ENCODE assay signal across 18 cellular contexts in the genomic region with DNA sequence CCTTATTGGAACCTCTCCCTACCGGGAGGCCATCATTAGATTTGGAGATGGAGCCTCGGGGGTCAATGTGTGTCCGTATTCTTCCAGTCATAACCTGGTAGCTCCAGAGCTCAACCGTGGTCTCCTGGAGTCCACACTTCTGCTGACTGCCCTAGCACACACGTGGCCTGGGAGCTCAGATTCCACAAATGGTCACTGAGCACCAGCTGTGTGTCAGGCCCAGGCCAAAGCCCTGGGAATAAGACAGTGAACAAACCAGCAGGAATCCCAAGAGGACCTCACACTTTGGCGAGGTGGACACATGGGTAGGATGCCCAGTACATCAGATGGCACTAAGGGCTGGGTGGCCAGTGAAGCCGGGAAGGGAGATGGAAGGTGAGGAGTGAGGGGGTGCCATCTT. TPM values are rescaled to one million over a fixed set of nuclear protein-coding genes. Genes with fewer than 3 reads are reported as not detected.
DNase-seq lines count a peak whose midpoint lies in the region; ATAC-seq and TF ChIP-seq lines count a peak whose summit lies in the region.
"Had no signal": no experiment of that assay in that cellular context is flagged by ENCODE, and none has a peak within 500 bp of the region (broad histone marks: within the 10 kb centered on the region; RNA-seq: fewer than 3 reads in every experiment).

No MANE protein-coding gene starts in this region.

- H3K4me1 ChIP-seq in CD8-positive, alpha-beta T cell (ENCODE audit: insufficient read depth, low read length), result peaks cover 54% of the 10 kb centered on the region
- H3K4me1 ChIP-seq: SJCRH30 had no signal

- peaks cover 9% of the 10 kb centered on the region for H3K9me3 Mint-ChIP-seq in activated CD8-positive, alpha-beta T cell treated with anti-CD3 and anti-CD28 coated beads for 36 hours
- peaks cover 10% of the 10 kb centered on the region for H3K9me3 Mint-ChIP-seq in activated CD8-positive, alpha-beta T cell treated with anti-CD3 and anti-CD28 coated beads, Interleukin-2, amount 10 ng/mL, durations not matched to agents 7 days and 5 days (ENCODE audit: insufficient read depth)
- H3K9me3 Mint-ChIP-seq in CD8-positive, alpha-beta T cell, result peaks cover 9% of the 10 kb centered on the region
- H3K9me3 Mint-ChIP-seq in stimulated activated effector memory CD8-positive, alpha-beta T cell treated with anti-CD3 and anti-CD28 coated beads, Interleukin-12 subunit alpha, Interleukin-12 subunit beta, amount 100 ng/mL, for 72 hours, result peaks cover 5% of the 10 kb centered on the region

- no peaks in the 10 kb centered on the region for H3K9me3 ChIP-seq in CD8-positive, alpha-beta T cell (ENCODE audit: low read length)

- H3K4me1 Mint-ChIP-seq in activated CD8-positive, alpha-beta T cell treated with anti-CD3 and anti-CD28 coated beads for 36 hours (ENCODE audit: low read depth), result peaks cover 64% of the 10 kb centered on the region
- peaks cover 28% of the 10 kb centered on the region for H3K4me1 Mint-ChIP-seq in activated CD8-positive, alpha-beta T cell treated with anti-CD3 and anti-CD28 coated beads, Interleukin-2, amount 10 ng/mL, durations not matched to agents 7 days and 5 days (ENCODE audit: low read depth)
- peaks cover 76% of the 10 kb centered on the region for H3K4me1 Mint-ChIP-seq in CD8-positive, alpha-beta T cell (ENCODE audit: low read depth)
- peaks cover 60% of the 10 kb centered on the region for H3K4me1 Mint-ChIP-seq in stimulated activated effector memory CD8-positive, alpha-beta T cell treated with anti-CD3 and anti-CD28 coated beads, Interleukin-12 subunit alpha, Interleukin-12 subunit beta, amount 100 ng/mL, for 72 hours

- H3K27me3 ChIP-seq in CD8-positive, alpha-beta T cell (ENCODE audit: insufficient read depth, low read length), result no peaks in the 10 kb centered on the region
- H3K27me3 ChIP-seq: SJCRH30 had no signal

- no peak for ATAC-seq in activated CD8-positive, alpha-beta T cell treated with anti-CD3 and anti-CD28 coated beads for 36 hours
- no peak for ATAC-seq in activated CD8-positive, alpha-beta T cell treated with anti-CD3 and anti-CD28 coated beads, Interleukin-2, amount 10 ng/mL, durations not matched to agents 7 days and 5 days
- ATAC-seq in CD8-positive, alpha-beta T cell, result no peak
- no peak for ATAC-seq in stimulated activated effector memory CD8-positive, alpha-beta T cell treated with anti-CD3 and anti-CD28 coated beads, Interleukin-12 subunit alpha, Interleukin-12 subunit beta, amount 100 ng/mL, for 72 hours
- no peak for ATAC-seq in HG03442 (IDR thresholded peaks at IDR 0.05; ENCODE audit: unreplicated experiment)
- ATAC-seq: Panc1 had no signal

- no peak overlapping the region for H3K4me3 Mint-ChIP-seq in activated CD8-positive, alpha-beta T cell treated with anti-CD3 and anti-CD28 coated beads for 36 hours
- no peak overlapping the region for H3K4me3 Mint-ChIP-seq in activated CD8-positive, alpha-beta T cell treated with anti-CD3 and anti-CD28 coated beads, Interleukin-2, amount 10 ng/mL, durations not matched to agents 7 days and 5 days
- no peak overlapping the region for H3K4me3 Mint-ChIP-seq in CD8-positive, alpha-beta T cell
- H3K4me3 Mint-ChIP-seq in stimulated activated effector memory CD8-positive, alpha-beta T cell treated with anti-CD3 and anti-CD28 coated beads, Interleukin-12 subunit alpha, Interleukin-12 subunit beta, amount 100 ng/mL, for 72 hours, result no peak overlapping the region

- no peak overlapping the region for H3K27ac ChIP-seq in CD8-positive, alpha-beta T cell (ENCODE audit: low read depth, low read length)
- H3K27ac ChIP-seq: C4-2B, SJCRH30 had no signal

- peak overlapping the region; percentile 30 for H3K27ac Mint-ChIP-seq in activated CD8-positive, alpha-beta T cell treated with anti-CD3 and anti-CD28 coated beads for 36 hours
- no peak overlapping the region for H3K27ac Mint-ChIP-seq in activated CD8-positive, alpha-beta T cell treated with anti-CD3 and anti-CD28 coated beads, Interleukin-2, amount 10 ng/mL, durations not matched to agents 7 days and 5 days
- peak overlapping the region; percentile 64 for H3K27ac Mint-ChIP-seq in CD8-positive, alpha-beta T cell
- H3K27ac Mint-ChIP-seq in stimulated activated effector memory CD8-positive, alpha-beta T cell treated with anti-CD3 and anti-CD28 coated beads, Interleukin-12 subunit alpha, Interleukin-12 subunit beta, amount 100 ng/mL, for 72 hours, result peak overlapping the region; percentile 68

- no peak for TF ChIP-seq CTCF in activated CD8-positive, alpha-beta T cell treated with anti-CD3 and anti-CD28 coated beads for 36 hours (IDR thresholded peaks at IDR 0.05)
- TF ChIP-seq CTCF in CD8-positive, alpha-beta T cell (IDR thresholded peaks at IDR 0.05), result no peak

- no peak overlapping the region for H3K4me3 ChIP-seq in CD8-positive, alpha-beta T cell (ENCODE audit: low read depth, low read length)
- H3K4me3 ChIP-seq: SJCRH30 had no signal

- intact Hi-C loops in activated CD8-positive, alpha-beta T cell treated with anti-CD3 and anti-CD28 coated beads for 36 hours (cut with micrococcal nuclease), result no loop called here
- intact Hi-C loops in CD8-positive, alpha-beta T cell (cut with DNase I, micrococcal nuclease), result no loop called here

- no peaks in the 10 kb centered on the region for H3K27me3 Mint-ChIP-seq in activated CD8-positive, alpha-beta T cell treated with anti-CD3 and anti-CD28 coated beads for 36 hours
- no peaks in the 10 kb centered on the region for H3K27me3 Mint-ChIP-seq in activated CD8-positive, alpha-beta T cell treated with anti-CD3 and anti-CD28 coated beads, Interleukin-2, amount 10 ng/mL, durations not matched to agents 7 days and 5 days (ENCODE audit: low read depth)
- no peaks in the 10 kb centered on the region for H3K27me3 Mint-ChIP-seq in CD8-positive, alpha-beta T cell (ENCODE audit: low read depth)
- H3K27me3 Mint-ChIP-seq: IgD-negative memory B cell had no signal

- CTCF ChIA-PET in activated CD8-positive, alpha-beta T cell treated with anti-CD3 and anti-CD28 coated beads for 36 hours (lab: Charles Lee), result no interaction called here
- CTCF ChIA-PET in activated CD8-positive, alpha-beta T cell treated with anti-CD3 and anti-CD28 coated beads, Interleukin-2, amount 10 ng/mL, durations not matched to agents 7 days and 5 days (lab: Charles Lee), result no interaction called here
- CTCF ChIA-PET in CD8-positive, alpha-beta T cell (lab: Charles Lee), result no interaction called here

- peaks cover 21% of the 10 kb centered on the region for H3K36me3 ChIP-seq in CD8-positive, alpha-beta T cell (ENCODE audit: insufficient read depth, low read length)
- H3K36me3 ChIP-seq: SJCRH30 had no signal

- H3K36me3 Mint-ChIP-seq in activated CD8-positive, alpha-beta T cell treated with anti-CD3 and anti-CD28 coated beads for 36 hours (ENCODE audit: low read depth), result peaks cover 77% of the 10 kb centered on the region
- peaks cover 90% of the 10 kb centered on the region for H3K36me3 Mint-ChIP-seq in activated CD8-positive, alpha-beta T cell treated with anti-CD3 and anti-CD28 coated beads, Interleukin-2, amount 10 ng/mL, durations not matched to agents 7 days and 5 days (ENCODE audit: low read depth)
- H3K36me3 Mint-ChIP-seq in CD8-positive, alpha-beta T cell, result peaks cover 91% of the 10 kb centered on the region
- peaks cover 35% of the 10 kb centered on the region for H3K36me3 Mint-ChIP-seq in stimulated activated effector memory CD8-positive, alpha-beta T cell treated with anti-CD3 and anti-CD28 coated beads, Interleukin-12 subunit alpha, Interleukin-12 subunit beta, amount 100 ng/mL, for 72 hours

- DNase-seq in activated CD8-positive, alpha-beta T cell treated with anti-CD3 and anti-CD28 coated beads for 36 hours, result no peak
- DNase-seq in activated CD8-positive, alpha-beta T cell treated with anti-CD3 and anti-CD28 coated beads, Interleukin-2, amount 10 ng/mL, durations not matched to agents 7 days and 5 days, result no peak
- DNase-seq in CD8-positive, alpha-beta T cell, result no peak
- DNase-seq in myocyte (ENCODE audit: low read depth) (peak; percentile 56), NCI-H2196 treated with DMSO at 0.1 percent for 48 hours (lab: John Stamatoyannopoulos, UW; ENCODE audit: unreplicated experiment) (no peak)
- DNase-seq in stimulated activated effector memory CD8-positive, alpha-beta T cell treated with anti-CD3 and anti-CD28 coated beads, Interleukin-12 subunit alpha, Interleukin-12 subunit beta, amount 100 ng/mL, for 72 hours (ENCODE audit: low spot score in 2 of 2), result no peak
- DNase-seq: EL, GF-D8, NCI-H1105 treated with DMSO at 0.1 percent for 48 hours, NCI-H2029 treated with DMSO at 0.1 percent for 48 hours, NCI-H2171, NCI-H524 treated with DMSO at 0.1 percent for 48 hours, NCI-H82, SJCRH30 had no signal

- POLR2A ChIA-PET in activated CD8-positive, alpha-beta T cell treated with anti-CD3 and anti-CD28 coated beads for 36 hours (lab: Charles Lee), result no interaction called here
- POLR2A ChIA-PET in activated CD8-positive, alpha-beta T cell treated with anti-CD3 and anti-CD28 coated beads, Interleukin-2, amount 10 ng/mL, durations not matched to agents 7 days and 5 days (lab: Charles Lee), result no interaction called here
- POLR2A ChIA-PET in CD8-positive, alpha-beta T cell (lab: Charles Lee), result no interaction called here

RNA-seq across cellular contexts. Expression of a gene that starts 15.5 kb away (rescaled TPM):
- total RNA-seq in activated CD8-positive, alpha-beta T cell treated with anti-CD3 and anti-CD28 coated beads for 36 hours, result 100 to 1,000 TPM; 172 to 173 TPM
- total RNA-seq in activated CD8-positive, alpha-beta T cell treated with anti-CD3 and anti-CD28 coated beads, Interleukin-2, amount 10 ng/mL, durations not matched to agents 7 days and 5 days, result 100 to 1,000 TPM; 163 to 168 TPM
- 100 to 1,000 TPM; 191 to 195 TPM for total RNA-seq in CD8-positive, alpha-beta T cell
- 13.7 and 14.4 TPM in 2 replicates for total RNA-seq in myocyte
- 50.7 TPM for polyA plus RNA-seq in myocyte (2012)

Comparison
In these comparisons a context has a peak if more than half of its experiments do, and no peak if none do; other contexts are left out.
1. RNA of a gene that starts 15.5 kb away (total RNA-seq): 191 to 195 TPM in CD8-positive, alpha-beta T cell, 172 to 173 TPM in activated CD8-positive, alpha-beta T cell treated with anti-CD3 and anti-CD28 coated beads for 36 hours and 163 to 168 TPM in activated CD8-positive, alpha-beta T cell treated with anti-CD3 and anti-CD28 coated beads, Interleukin-2, amount 10 ng/mL, durations not matched to agents 7 days and 5 days; 13.7 to 14.4 TPM in myocyte; every median in the first group is over 10 times any median in the second.